In the genomic region with DNA sequence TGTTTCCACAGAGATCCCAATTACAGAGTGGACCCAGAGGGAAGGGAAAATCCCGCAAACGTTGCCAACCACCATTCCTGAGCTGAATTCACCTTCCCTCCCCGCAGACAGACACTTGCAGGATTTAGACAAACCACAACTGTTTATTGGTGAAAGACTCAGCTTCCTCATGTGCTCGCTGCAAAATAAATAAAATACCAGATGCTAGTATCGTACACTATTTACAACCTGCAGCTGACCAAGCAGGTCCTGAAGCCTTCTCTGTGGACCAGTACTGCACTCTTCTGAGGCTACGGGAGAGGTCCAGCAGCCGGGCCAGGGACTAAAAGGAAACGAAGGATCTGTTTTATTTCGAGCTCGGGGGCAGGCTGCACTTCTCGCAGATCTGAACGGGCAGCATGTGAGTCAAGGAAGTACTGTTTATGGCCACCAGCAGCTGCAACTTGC, we compare ENCODE assay signal across 9 cellular contexts. TPM values are rescaled to one million over a fixed set of nuclear protein-coding genes. Genes with fewer than 3 reads are reported as not detected.
DNase-seq lines count a peak whose midpoint lies in the region; TF ChIP-seq lines count a peak whose summit lies in the region.
"Had no signal": no experiment of that assay in that cellular context is flagged by ENCODE, and none has a peak within 500 bp of the region (broad histone marks: within the 10 kb centered on the region; RNA-seq: fewer than 3 reads in every experiment).

No MANE protein-coding gene starts in this region.

- no peak for TF ChIP-seq POLR2A in esophagus muscularis mucosa (IDR thresholded peaks at IDR 0.05; ENCODE audit: low read depth)

- H3K4me3 ChIP-seq in esophagus muscularis mucosa, result peak overlapping the region; percentile 20 to 65 (median 34)
- H3K4me3 ChIP-seq in retinal pigment epithelial cell (ENCODE audit: low read length), result peak overlapping the region; percentile 58

- intact Hi-C loops in esophagus muscularis mucosa (cut with DNase I), result no loop called here

- H3K4me1 ChIP-seq in esophagus muscularis mucosa, result peaks cover 48 to 64% (median 60%) of the 10 kb centered on the region in 4 donors

- no peaks in the 10 kb centered on the region for H3K36me3 ChIP-seq in esophagus muscularis mucosa

- peaks cover 31 to 100% (median 73%) of the 10 kb centered on the region in 4 donors for H3K27me3 ChIP-seq in esophagus muscularis mucosa

- TF ChIP-seq CTCF in GM10266 (IDR thresholded peaks at IDR 0.05; ENCODE audit: control insufficient read depth, insufficient read depth, low read depth, missing control alignments) (no peak), esophagus muscularis mucosa (IDR thresholded peaks at IDR 0.05) (no peak), retinal pigment epithelial cell (conservative IDR thresholded peaks at IDR 0.05; ENCODE audit: low read depth, low read length) (peak; percentile 13)

- no peaks in the 10 kb centered on the region for H3K9me3 ChIP-seq in esophagus muscularis mucosa

- H3K27ac ChIP-seq in esophagus muscularis mucosa (replicated peaks in 1 of 4), result no peak overlapping the region

- DNase-seq in GM10266 (ENCODE audit: extremely low spot score) (peak; percentile 43), RKO (ENCODE audit: low spot score) (peak; percentile 83), esophagus muscularis mucosa (ENCODE audit: extremely low spot score) (no peak), retinal pigment epithelial cell (ENCODE audit: low read depth) (no peak), NCI-H1436 (lab: John Stamatoyannopoulos, UW) (no peak), NCI-H187 treated with DMSO at 0.1 percent for 48 hours (lab: John Stamatoyannopoulos, UW) (no peak), pons (ENCODE audit: low spot score) (no peak)
- no peak for DNase-seq in stimulated activated CD4-positive, alpha-beta T cell treated with anti-CD3 and anti-CD28 coated beads, Interleukin-4, amount 100 ng/mL, for 24 hours
- DNase-seq: activated effector memory CD4-positive, alpha-beta T cell treated with Interleukin-2 at 50 U/mL for 16 hours had no signal

- WGBS in esophagus muscularis mucosa, result 10% methylated on average over 10 of the region's 12 CpGs

- TF ChIP-seq EP300 in esophagus muscularis mucosa (IDR thresholded peaks at IDR 0.05), result no peak

RNA-seq across cellular contexts. Expression of a gene that starts 2.4 kb away (rescaled TPM):
- under 1 TPM in 1 of 4 donors, not detected in 3; 0.19 TPM for total RNA-seq in esophagus muscularis mucosa

RNA-seq across cellular contexts. Expression of a gene that starts 3.9 kb away (rescaled TPM):
- not detected for total RNA-seq in esophagus muscularis mucosa

RNA-seq across cellular contexts. Expression of a gene that starts 58.1 kb away (rescaled TPM):
- not detected for total RNA-seq in esophagus muscularis mucosa

Comparison
In these comparisons a context has a peak if more than half of its experiments do, and no peak if none do; other contexts are left out.
1. DNase-seq: peak in GM10266 (single experiment) and RKO (single experiment); none in esophagus muscularis mucosa (single experiment), retinal pigment epithelial cell (single experiment), stimulated activated CD4-positive, alpha-beta T cell treated with anti-CD3 and anti-CD28 coated beads, Interleukin-4, amount 100 ng/mL, for 24 hours (single experiment), NCI-H1436 (single experiment), NCI-H187 treated with DMSO at 0.1 percent for 48 hours (single experiment) and pons (single experiment).